ENCODE assay signal across 8 cellular contexts in genomic region chr13:27170221-27170520, GRCh38. TPM values are rescaled to one million over a fixed set of nuclear protein-coding genes. Genes with fewer than 3 reads are reported as not detected.
DNase-seq lines count a peak whose midpoint lies in the region; ATAC-seq, FAIRE-seq and TF ChIP-seq lines count a peak whose summit lies in the region.

No MANE protein-coding gene starts in this region.

- peak overlapping the region; percentile 79 for H3K9ac ChIP-seq in mucosa of stomach (ENCODE audit: low read length)

- ATAC-seq in HG03565 (IDR thresholded peaks at IDR 0.05; ENCODE audit: unreplicated experiment) (no peak), HG02759 (IDR thresholded peaks at IDR 0.05; ENCODE audit: unreplicated experiment) (no peak)

- no peak for FAIRE-seq in bronchial epithelial cell (lab: Jason Lieb, UNC)
- no peak for FAIRE-seq in H54 (lab: Jason Lieb, UNC)

- no peaks in the 10 kb centered on the region for H3K9me3 ChIP-seq in mucosa of stomach (ENCODE audit: control insufficient read depth, low read length)

- no peak for TF ChIP-seq POLR2A in H54 (IDR thresholded peaks at IDR 0.05; ENCODE audit: low read depth, low read length)

- peak overlapping the region; percentile 58 for H3K4me3 ChIP-seq in bronchial epithelial cell (ENCODE audit: low read depth, low read length)
- H3K4me3 ChIP-seq in mucosa of stomach (ENCODE audit: low read length), result peak overlapping the region; percentile 75

- H3K36me3 ChIP-seq in bronchial epithelial cell (ENCODE audit: control insufficient read depth, insufficient read depth, low read length), result no peaks in the 10 kb centered on the region
- no peaks in the 10 kb centered on the region for H3K36me3 ChIP-seq in mucosa of stomach (ENCODE audit: control insufficient read depth, insufficient read depth, low read length)

- H3K27me3 ChIP-seq in bronchial epithelial cell (ENCODE audit: control insufficient read depth, insufficient read depth, low read length) (no peaks in the 10 kb centered on the region), mucosa of stomach (ENCODE audit: control insufficient read depth, insufficient read depth, low read length) (no peaks in the 10 kb centered on the region)

- no peak for TF ChIP-seq CTCF in bronchial epithelial cell (IDR thresholded peaks at IDR 0.05; ENCODE audit: insufficient read depth, low read length, severe bottlenecking)

- DNase-seq in GM04503 (ENCODE audit: low read depth) (peak; percentile 36), LoVo (ENCODE audit: low spot score) (peak; percentile 54), bronchial epithelial cell (ENCODE audit: low read depth) (peak; percentile 72), H54 (ENCODE audit: insufficient read length, low spot score) (no peak), NCI-H1930 (lab: John Stamatoyannopoulos, UW) (no peak)

- H3K4me1 ChIP-seq in mucosa of stomach (ENCODE audit: control insufficient read depth, insufficient read depth, low read length), result peaks cover 27% of the 10 kb centered on the region

RNA-seq across cellular contexts. Expression of gene USP12, which starts 1.4 kb away (rescaled TPM):
- 17.9 and 20.9 TPM in 2 replicates for total RNA-seq in bronchial epithelial cell

Comparison
In these comparisons a context has a peak if more than half of its experiments do, and no peak if none do; other contexts are left out.
1. DNase-seq: peak in GM04503 (single experiment), LoVo (single experiment) and bronchial epithelial cell (single experiment); none in H54 (single experiment) and NCI-H1930 (0 of 2).